In the genomic region with DNA sequence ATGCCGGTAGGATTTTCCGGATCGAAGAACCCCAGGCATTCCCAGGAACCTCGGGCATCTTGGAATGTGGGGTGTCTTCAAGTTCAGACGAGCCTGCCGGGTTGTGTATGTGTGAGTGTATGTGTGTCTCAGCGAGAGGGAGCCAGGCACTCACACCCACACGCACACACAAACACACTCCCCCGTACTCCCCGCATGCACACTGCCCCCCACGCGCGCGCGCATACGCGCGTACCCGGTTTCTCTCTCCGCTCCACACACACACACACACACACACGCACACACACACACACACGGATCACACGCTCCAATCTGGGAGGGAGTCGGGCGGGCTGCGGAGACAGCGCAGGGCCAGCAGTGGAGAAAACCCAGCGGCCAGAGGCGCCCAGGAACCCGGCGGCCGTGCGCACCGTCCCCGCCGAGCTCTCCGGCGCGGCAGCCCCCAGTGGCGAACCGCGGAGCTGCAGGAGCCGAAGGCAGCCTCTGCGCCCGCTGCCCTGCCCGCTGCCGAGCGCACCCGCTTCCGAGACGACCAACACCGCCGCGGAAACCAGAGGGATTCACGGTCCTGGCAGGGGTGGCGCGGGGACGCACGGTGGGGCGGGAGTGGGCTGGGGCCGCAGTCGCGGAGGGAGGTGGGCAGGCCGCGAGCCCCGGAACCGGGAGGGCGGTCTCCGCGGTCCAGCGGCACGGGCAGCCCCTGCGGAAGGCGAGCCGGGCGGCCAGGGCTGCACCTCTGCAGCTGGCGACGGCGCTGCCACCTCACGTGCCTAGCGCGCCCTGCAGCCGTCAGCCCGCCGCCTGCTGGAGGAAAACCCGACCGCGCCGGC, we compare ENCODE assay signal across 8 cellular contexts. TPM values are rescaled to one million over a fixed set of nuclear protein-coding genes. Genes with fewer than 3 reads are reported as not detected.
DNase-seq lines count a peak whose midpoint lies in the region; ATAC-seq and TF ChIP-seq lines count a peak whose summit lies in the region.

Gene LRFN2 (minus strand): TSS at position 125 of the 830 bp plus-strand sequence.

- ATAC-seq in HG02610 (IDR thresholded peaks at IDR 0.05; ENCODE audit: unreplicated experiment): peak; percentile 87
- ATAC-seq in right lobe of liver: peak; percentile 96 to 98 (median 98)

- DNase-seq in ELF-1 (ENCODE audit: low read depth, low spot score) (peak; percentile 86), NCI-H2081 (lab: John Stamatoyannopoulos, UW) (peak; percentile 82 to 84), dermis blood vessel endothelial cell (peak; percentile 81), right lobe of liver (peak; percentile 76 to 84 (median 79)), HCEC 1CT (no peak)
- DNase-seq in activated CD4-positive, alpha-beta T cell treated with anti-CD3 and anti-CD28 coated beads, Interleukin-2, amount 50 U/mL, for 1 hour: peak; percentile 62
- peak; percentile 67 for DNase-seq in stimulated activated CD4-positive, alpha-beta T cell treated with anti-CD3 and anti-CD28 coated beads, Interleukin-4, amount 100 ng/mL, for 24 hours

- intact Hi-C loops in right lobe of liver (cut with DNase I): loop anchor here in 1 of 2 donors (5.0 kb wide), 1 partner anchor 260 kb away; no protein-coding TSS in a partner anchor

- WGBS in right lobe of liver (ENCODE audit: insufficient coverage, low coverage, low lambda C conversion rate, missing lambda C conversion rate): 0% methylated on average over 2 of the region's 89 CpGs

- H3K9me3 ChIP-seq in right lobe of liver: no peaks in the 10 kb centered on the region

- no peak within 1 kb of the TSS for H3K27ac ChIP-seq in right lobe of liver

- no peaks in the 10 kb centered on the region for H3K36me3 ChIP-seq in right lobe of liver

- peak within 1 kb of the TSS; percentile 31 to 49 (median 41) for H3K4me3 ChIP-seq in right lobe of liver

- peaks cover 0 to 7% of the 10 kb centered on the region in 2 donors for H3K27me3 ChIP-seq in right lobe of liver

- TF ChIP-seq POLR2A in right lobe of liver (IDR thresholded peaks at IDR 0.05): no peak

- TF ChIP-seq CTCF in right lobe of liver (IDR thresholded peaks at IDR 0.05): peak; percentile 49 to 73 (median 58)

- peaks cover 0 to 12% (median 0%) of the 10 kb centered on the region in 4 donors for H3K4me1 ChIP-seq in right lobe of liver

RNA-seq across cellular contexts. Expression of gene LRFN2, which starts in this region (rescaled TPM):
- not detected in 2 replicates for total RNA-seq in dermis blood vessel endothelial cell
- total RNA-seq in right lobe of liver: under 1 TPM in 1 of 6 experiments, not detected in 5; 0.19 TPM

Comparison
In these comparisons a context has a peak if more than half of its experiments do, and no peak if none do; other contexts are left out.
1. Peak in DNase-seq in dermis blood vessel endothelial cell; RNA of the gene not detected or under 1 TPM.
2. Peak in DNase-seq, ATAC-seq and H3K4me3 ChIP-seq in right lobe of liver; RNA of the gene not detected or under 1 TPM.